Comparison of ENCODE assay signal across 14 cellular contexts in the genomic region with DNA sequence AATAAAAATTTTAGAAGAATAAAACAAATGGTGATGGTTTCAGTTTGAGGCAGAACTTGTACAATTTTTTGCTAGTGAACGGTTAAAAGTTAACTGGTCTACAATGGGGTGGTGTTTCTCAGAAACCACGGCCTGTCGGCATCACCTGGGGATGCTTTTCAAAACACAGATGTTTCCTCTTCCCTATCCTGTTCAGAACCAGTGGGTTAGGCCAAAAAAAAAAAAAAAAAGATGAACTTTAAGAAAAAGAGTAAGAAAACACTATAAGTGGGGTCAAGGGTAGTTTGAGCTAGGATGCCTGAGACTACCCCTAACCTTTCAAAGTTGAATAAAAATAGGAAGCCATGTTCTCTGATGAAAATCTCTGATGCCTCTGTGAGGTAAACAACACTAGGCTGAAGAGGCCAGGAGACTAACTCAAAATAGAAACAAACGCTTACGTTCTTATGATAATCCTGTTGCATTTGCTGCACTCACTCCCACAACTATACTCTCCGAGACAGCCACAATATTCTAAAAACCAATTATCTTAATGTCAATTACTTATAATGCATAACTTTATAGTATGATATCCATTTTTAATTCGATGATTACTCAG. TPM values are rescaled to one million over a fixed set of nuclear protein-coding genes. Genes with fewer than 3 reads are reported as not detected.
A peak's percentile ranks its signal among the peaks of the same experiment; 100 is the strongest.
DNase-seq lines count a peak whose midpoint lies in the region; ATAC-seq, FAIRE-seq and TF ChIP-seq lines count a peak whose summit lies in the region.
"Had no signal": no experiment of that assay in that cellular context is flagged by ENCODE, and none has a peak within 500 bp of the region (broad histone marks: within the 10 kb centered on the region; RNA-seq: fewer than 3 reads in every experiment).

No MANE protein-coding gene starts in this region.

- peaks cover 23 to 24% of the 10 kb centered on the region in 2 donors for H3K36me3 Mint-ChIP-seq in stimulated activated naive B cell treated with anti-CD40 and anti-IgM and Interleukin-4, amounts not matched to agents 10 μg/mL and 1 μg/mL and 100 μg/mL, for 72 hours
- H3K36me3 Mint-ChIP-seq: neural progenitor cell had no signal

- H3K9me3 ChIP-seq in Loucy (ENCODE audit: insufficient read depth, low read depth, low read length) = no peaks in the 10 kb centered on the region
- no peaks in the 10 kb centered on the region for H3K9me3 ChIP-seq in K562 (replicated peaks; ENCODE audit: control insufficient read depth, insufficient read depth, low read depth, low read length)
- H3K9me3 ChIP-seq: upper lobe of right lung had no signal

- H3K4me1 ChIP-seq in Loucy (ENCODE audit: insufficient read depth, low read length, poor library complexity, severe bottlenecking) = peaks cover 72% of the 10 kb centered on the region
- H3K4me1 ChIP-seq in K562 (replicated peaks in 1 of 2; ENCODE audit: control insufficient read depth in 2 of 2, insufficient read depth in 2 of 2, low read length in 2 of 2) = peaks cover 3 to 10% of the 10 kb centered on the region in 2 experiments; a peak in 3 of 5 replicates

- CTCF ChIA-PET in K562 (lab: Yijun Ruan, JAX; ENCODE audit: low intra/inter-chr PET ratio) = no interaction called here

- H3K27ac ChIP-seq in K562 (ENCODE audit: extremely low read depth, low read depth, low read length) = no peak overlapping the region
- H3K27ac ChIP-seq: neural progenitor cell, upper lobe of right lung had no signal

- H2AFZ ChIP-seq in Loucy (ENCODE audit: low read length) (no peak overlapping the region), K562 (ENCODE audit: low read depth, low read length) (no peak overlapping the region)
- H2AFZ ChIP-seq: neural progenitor cell had no signal

- TF ChIP-seq CTCF in Loucy (conservative IDR thresholded peaks at IDR 0.05; ENCODE audit: low read length) = no peak
- no peak for TF ChIP-seq CTCF in K562 (IDR thresholded peaks at IDR 0.05 in 2 of 3, conservative IDR thresholded peaks at IDR 0.05 in 1 of 3; ENCODE audit: insufficient read depth in 2 of 3, low read depth in 1 of 3, low read length in 3 of 3)

- peaks cover 38 to 58% of the 10 kb centered on the region in 2 donors for H3K4me1 Mint-ChIP-seq in stimulated activated naive B cell treated with anti-CD40 and anti-IgM and Interleukin-4, amounts not matched to agents 10 μg/mL and 1 μg/mL and 100 μg/mL, for 72 hours

- POLR2A ChIA-PET in K562 (lab: Yijun Ruan, JAX) = no interaction called here

- no peak for TF ChIP-seq EP300 in K562 (IDR thresholded peaks at IDR 0.05; ENCODE audit: low read length)

- H3K9me1 ChIP-seq in K562 (ENCODE audit: control insufficient read depth, insufficient read depth, low read length) = no peaks in the 10 kb centered on the region

- peaks cover 49% of the 10 kb centered on the region for H3K79me2 ChIP-seq in Loucy (ENCODE audit: insufficient read depth, low read length)
- peaks cover 34% of the 10 kb centered on the region for H3K79me2 ChIP-seq in K562 (ENCODE audit: control insufficient read depth, insufficient read depth, low read length)

- H3K4me2 ChIP-seq in Loucy (ENCODE audit: low read depth, low read length, poor library complexity, severe bottlenecking) (peak overlapping the region; percentile 76), K562 (ENCODE audit: insufficient read depth, low read length) (no peak overlapping the region)
- H3K4me2 ChIP-seq: neural progenitor cell had no signal

- H3K9ac ChIP-seq in Loucy (ENCODE audit: low read depth, low read length, poor library complexity, severe bottlenecking) (peak overlapping the region; percentile 93), K562 (ENCODE audit: insufficient read depth in 1 of 2, low read depth in 2 of 2, low read length in 2 of 2) (no peak overlapping the region)
- H3K9ac ChIP-seq: neural progenitor cell had no signal

- no peaks in the 10 kb centered on the region for H3K36me3 ChIP-seq in Loucy (ENCODE audit: insufficient read depth, low read length)
- H3K36me3 ChIP-seq in K562 (ENCODE audit: control insufficient read depth, insufficient read depth, low read length) = peaks cover 12% of the 10 kb centered on the region; the same call in 1 of the 3 replicates
- H3K36me3 ChIP-seq: neural progenitor cell, upper lobe of right lung had no signal

- FAIRE-seq in K562 (lab: Jason Lieb, UNC) = no peak

- TF ChIP-seq POLR2A in K562 (conservative IDR thresholded peaks at IDR 0.05) = no peak

- H3F3A ChIP-seq in Loucy (ENCODE audit: low read depth) = peaks cover 36% of the 10 kb centered on the region

- ATAC-seq in K562 = no peak
- ATAC-seq in stimulated activated naive B cell treated with anti-CD40 and anti-IgM and Interleukin-4, amounts not matched to agents 10 μg/mL and 1 μg/mL and 100 μg/mL, for 72 hours (replicated peaks) = peak; percentile 18 to 31
- ATAC-seq in HG02981 (IDR thresholded peaks at IDR 0.05; ENCODE audit: unreplicated experiment) = no peak
- no peak for ATAC-seq in HG02938 (IDR thresholded peaks at IDR 0.05; ENCODE audit: unreplicated experiment)
- ATAC-seq: upper lobe of right lung had no signal

- no peaks in the 10 kb centered on the region for H4K20me1 ChIP-seq in Loucy (ENCODE audit: insufficient read depth, low read length, poor library complexity, severe bottlenecking)
- H4K20me1 ChIP-seq in K562 (replicated peaks; ENCODE audit: control insufficient read depth, insufficient read depth, low read length) = no peaks in the 10 kb centered on the region

- H3K27me3 ChIP-seq in Loucy (ENCODE audit: insufficient read depth, low read length, poor library complexity, severe bottlenecking) (no peaks in the 10 kb centered on the region), K562 (ENCODE audit: control insufficient read depth in 2 of 2, insufficient read depth in 2 of 2, low read length in 2 of 2) (no peaks in the 10 kb centered on the region)
- H3K27me3 ChIP-seq: upper lobe of right lung had no signal

- no peaks in the 10 kb centered on the region for H3K27me3 Mint-ChIP-seq in stimulated activated naive B cell treated with anti-CD40 and anti-IgM and Interleukin-4, amounts not matched to agents 10 μg/mL and 1 μg/mL and 100 μg/mL, for 72 hours

- H3K9me3 Mint-ChIP-seq in stimulated activated naive B cell treated with anti-CD40 and anti-IgM and Interleukin-4, amounts not matched to agents 10 μg/mL and 1 μg/mL and 100 μg/mL, for 72 hours = no peaks in the 10 kb centered on the region
- H3K9me3 Mint-ChIP-seq: neural progenitor cell had no signal

- BruUV-seq in K562 (replicated peaks; lab: Mats Ljungman, UMichigan) = TSS peak; percentile 12

- H3K4me3 ChIP-seq in Loucy (ENCODE audit: low read length, poor library complexity, severe bottlenecking) (peak overlapping the region; percentile 85), K562 (no peak overlapping the region)
- H3K4me3 ChIP-seq: neural progenitor cell, upper lobe of right lung had no signal

- DNase-seq in activated gamma-delta T cell treated with Interleukin-2 at 50 U/mL for 16 hours (peak; percentile 26), activated gamma-delta T cell (lab: John Stamatoyannopoulos, UW) (no peak), K562 (ENCODE audit: extremely low read depth in 1 of 4, low spot score in 3 of 4) (no peak), NCI-H226 (no peak)
- DNase-seq in stimulated activated naive B cell treated with anti-CD40 and anti-IgM and Interleukin-4, amounts not matched to agents 10 μg/mL and 1 μg/mL and 100 μg/mL, for 72 hours = no peak
- DNase-seq: activated effector memory CD4-positive, alpha-beta T cell treated with anti-CD3 and anti-CD28 coated beads, Interleukin-2, amount 50 U/mL, for 16 hours; Kasumi-1; NCI-H510A treated with DMSO at 0.1 percent for 48 hours; stimulated activated CD4-positive, alpha-beta T cell treated with anti-CD3 and anti-CD28 coated beads, Interleukin-4, amount 100 ng/mL, for 4 hours; upper lobe of right lung had no signal

- WGBS in K562 (ENCODE audit: insufficient coverage, low coverage, missing lambda C conversion rate) = 58% methylated on average over 7 of the region's 7 CpGs

- peak overlapping the region; percentile 95 for H3K27ac Mint-ChIP-seq in stimulated activated naive B cell treated with anti-CD40 and anti-IgM and Interleukin-4, amounts not matched to agents 10 μg/mL and 1 μg/mL and 100 μg/mL, for 72 hours
- H3K27ac Mint-ChIP-seq: neural progenitor cell had no signal

- intact Hi-C loops in K562 (cut with micrococcal nuclease) = no loop called here

- TF ChIP-seq RAD21 in K562 (CRISPR knock-in tag; conservative IDR thresholded peaks at IDR 0.05 in 1 of 2, IDR thresholded peaks at IDR 0.05 in 1 of 2) = no peak

- in situ Hi-C loops in K562 (cut with MboI) = no loop called here

- peak overlapping the region; percentile 74 to 77 for H3K4me3 Mint-ChIP-seq in stimulated activated naive B cell treated with anti-CD40 and anti-IgM and Interleukin-4, amounts not matched to agents 10 μg/mL and 1 μg/mL and 100 μg/mL, for 72 hours
- H3K4me3 Mint-ChIP-seq: neural progenitor cell had no signal

- no peaks in the 10 kb centered on the region for H3K9me2 ChIP-seq in Loucy (replicated peaks; ENCODE audit: low read depth, low read length)

RNA-seq across cellular contexts. Expression of gene MTIF3, which starts 3.3 kb away (rescaled TPM):
- total RNA-seq in K562 (2011; cell fraction: chromatin; rRNA removed; ENCODE audit: low replicate concordance) = 9.9 and 21.4 TPM in 2 replicates
- 6.2 and 8.7 TPM in 2 replicates for total RNA-seq in K562 (2011; cell fraction: nucleolus; rRNA removed)
- 13.3 and 17.4 TPM in 2 replicates for total RNA-seq in K562 (2011; cell fraction: nucleoplasm; rRNA removed)
- total RNA-seq in K562 (2014; rRNA removed) = 34.6 and 46.1 TPM in 2 replicates
- total RNA-seq in K562 (2014; rRNA removed; fragmentation: Illumina TruSeq; extraction: Trizol) = 43.9 and 53.6 TPM in 2 replicates
- total RNA-seq in K562 (2015; rRNA removed; fragmentation: Illumina TruSeq; extraction: Trizol) = 41.2 and 44.4 TPM in 2 replicates
- total RNA-seq in K562 (2021) = 20.4 and 23.5 TPM in 2 replicates
- polyA plus RNA-seq in K562 (2011; rRNA removed) = 35.9 and 40.8 TPM in 2 replicates
- polyA plus RNA-seq in K562 (2011; cell fraction: cytosol; rRNA removed) = 20.1 and 34.4 TPM in 2 replicates
- polyA plus RNA-seq in K562 (2011; cell fraction: nucleus; rRNA removed) = 13.5 and 20.6 TPM in 2 replicates
- polyA plus RNA-seq in K562 (2012) = 31.5 and 40.7 TPM in 2 replicates
- 58.1 and 73.6 TPM in 2 replicates for polyA plus RNA-seq in K562 (2014; fragmentation: Illumina TruSeq; extraction: Trizol)
- 10 to 100 TPM; 62.0 to 71.2 TPM for polyA plus RNA-seq in K562 (2014; fragmentation: Nextera tagmentation; extraction: Ambion mirVana)
- 45.2 and 47.5 TPM in 2 replicates for polyA plus RNA-seq in K562 (2014; rRNA removed)
- 23.6 and 32.2 TPM in 2 replicates for polyA minus RNA-seq in K562 (2011; rRNA and poly(A)+ RNA removed)
- polyA minus RNA-seq in K562 (2011; cell fraction: cytosol; rRNA and poly(A)+ RNA removed) = 8.9 and 11.3 TPM in 2 replicates
- 7.8 and 16.4 TPM in 2 replicates for polyA minus RNA-seq in K562 (2011; cell fraction: nucleus; rRNA and poly(A)+ RNA removed)

RNA-seq across cellular contexts. Expression of gene GTF3A, which starts 22.7 kb away (rescaled TPM):
- 33.9 and 37.6 TPM in 2 replicates for total RNA-seq in K562 (2011; cell fraction: chromatin; rRNA removed; ENCODE audit: low replicate concordance)
- 30.0 and 31.3 TPM in 2 replicates for total RNA-seq in K562 (2011; cell fraction: nucleolus; rRNA removed)
- total RNA-seq in K562 (2011; cell fraction: nucleoplasm; rRNA removed) = 35.6 and 63.0 TPM in 2 replicates
- 197 and 224 TPM in 2 replicates for total RNA-seq in K562 (2014; rRNA removed)
- total RNA-seq in K562 (2014; rRNA removed; fragmentation: Illumina TruSeq; extraction: Trizol) = 239 and 267 TPM in 2 replicates
- 184 and 203 TPM in 2 replicates for total RNA-seq in K562 (2015; rRNA removed; fragmentation: Illumina TruSeq; extraction: Trizol)
- total RNA-seq in K562 (2021) = 152 and 160 TPM in 2 replicates
- 126 and 174 TPM in 2 replicates for polyA plus RNA-seq in K562 (2011; rRNA removed)
- 69.8 and 130 TPM in 2 replicates for polyA plus RNA-seq in K562 (2011; cell fraction: cytosol; rRNA removed)
- polyA plus RNA-seq in K562 (2011; cell fraction: nucleus; rRNA removed) = 73.0 and 80.9 TPM in 2 replicates
- polyA plus RNA-seq in K562 (2012) = 119 and 134 TPM in 2 replicates
- 261 and 303 TPM in 2 replicates for polyA plus RNA-seq in K562 (2014; fragmentation: Illumina TruSeq; extraction: Trizol)
- polyA plus RNA-seq in K562 (2014; fragmentation: Nextera tagmentation; extraction: Ambion mirVana) = 10 to 100 TPM; 47.5 to 63.9 TPM
- 161 and 162 TPM in 2 replicates for polyA plus RNA-seq in K562 (2014; rRNA removed)
- 101 and 123 TPM in 2 replicates for polyA minus RNA-seq in K562 (2011; rRNA and poly(A)+ RNA removed)
- 51.2 and 61.3 TPM in 2 replicates for polyA minus RNA-seq in K562 (2011; cell fraction: cytosol; rRNA and poly(A)+ RNA removed)
- 41.2 and 50.1 TPM in 2 replicates for polyA minus RNA-seq in K562 (2011; cell fraction: nucleus; rRNA and poly(A)+ RNA removed)

Comparison
In these comparisons a context has a peak if more than half of its experiments do, and no peak if none do; other contexts are left out.
1. ATAC-seq: peak in stimulated activated naive B cell treated with anti-CD40 and anti-IgM and Interleukin-4, amounts not matched to agents 10 μg/mL and 1 μg/mL and 100 μg/mL, for 72 hours (2 of 2); none in K562 (single experiment), HG02981 (single experiment) and HG02938 (single experiment).